8 cellular contexts compared by ENCODE assay signal in the genomic region with DNA sequence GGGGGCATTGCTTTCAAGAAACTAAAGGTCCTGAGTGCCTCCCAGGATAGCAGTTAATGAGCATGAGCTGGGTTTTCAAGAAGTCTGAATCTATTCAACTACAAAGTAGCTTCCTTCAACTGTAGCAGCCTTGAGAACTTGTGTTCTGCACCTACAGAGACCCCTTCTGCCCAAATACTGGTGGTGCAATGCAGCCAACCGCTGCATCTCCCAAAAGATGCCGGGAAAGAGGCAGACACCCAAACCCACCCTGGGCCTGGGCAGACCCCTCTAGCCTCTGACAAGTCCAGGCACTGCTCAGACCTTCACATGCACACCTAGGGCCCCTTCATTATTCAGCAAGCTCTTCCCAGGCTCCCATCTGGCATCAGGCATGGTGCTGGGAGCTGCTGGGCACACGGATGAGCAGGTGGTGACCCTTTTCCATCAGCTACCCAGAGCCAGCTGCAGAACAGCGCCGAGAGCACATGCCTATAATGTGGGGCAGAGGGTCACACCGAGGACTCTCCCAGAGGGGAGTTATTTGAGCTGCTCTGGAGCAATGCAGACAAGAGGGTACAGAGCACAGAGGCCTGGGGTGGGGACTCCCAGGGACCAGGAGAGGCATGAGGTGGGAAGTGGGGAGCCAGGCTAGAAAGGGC. TPM values are rescaled to one million over a fixed set of nuclear protein-coding genes. Genes with fewer than 3 reads are reported as not detected.
DNase-seq lines count a peak whose midpoint lies in the region; ATAC-seq and TF ChIP-seq lines count a peak whose summit lies in the region.

No MANE protein-coding gene starts in this region.

- no peak overlapping the region for H3K27ac ChIP-seq in gastroesophageal sphincter

- H3K4me3 Mint-ChIP-seq in activated T-cell treated with anti-CD3 and anti-CD28 coated beads, Interleukin-2, amount 50 U/mL, for 4 hours: no peak overlapping the region

- peaks cover 0 to 24% (median 3%) of the 10 kb centered on the region in 3 donors for H3K4me1 ChIP-seq in gastroesophageal sphincter

- H3K4me1 Mint-ChIP-seq in activated T-cell treated with anti-CD3 and anti-CD28 coated beads, Interleukin-2, amount 50 U/mL, for 4 hours (ENCODE audit: low read depth): peaks cover 51% of the 10 kb centered on the region

- H3K36me3 Mint-ChIP-seq in activated T-cell treated with anti-CD3 and anti-CD28 coated beads, Interleukin-2, amount 50 U/mL, for 4 hours (ENCODE audit: insufficient read depth): no peaks in the 10 kb centered on the region

- no peaks in the 10 kb centered on the region for H3K9me3 ChIP-seq in gastroesophageal sphincter

- no peak for TF ChIP-seq POLR2A in gastroesophageal sphincter (IDR thresholded peaks at IDR 0.05)

- H3K27me3 Mint-ChIP-seq in activated T-cell treated with anti-CD3 and anti-CD28 coated beads, Interleukin-2, amount 50 U/mL, for 4 hours (ENCODE audit: low read depth): no peaks in the 10 kb centered on the region

- TF ChIP-seq CTCF in gastroesophageal sphincter (IDR thresholded peaks at IDR 0.05) (peak; percentile 29 to 69 (median 61)), retinal pigment epithelial cell (conservative IDR thresholded peaks at IDR 0.05; ENCODE audit: low read depth, low read length) (peak; percentile 88)

- no peaks in the 10 kb centered on the region for H3K36me3 ChIP-seq in gastroesophageal sphincter

- TF ChIP-seq EP300 in gastroesophageal sphincter (IDR thresholded peaks at IDR 0.05): no peak

- no peaks in the 10 kb centered on the region for H3K9me3 Mint-ChIP-seq in activated T-cell treated with anti-CD3 and anti-CD28 coated beads, Interleukin-2, amount 50 U/mL, for 4 hours

- DNase-seq in COLO668 (lab: John Stamatoyannopoulos, UW; ENCODE audit: unreplicated experiment) (peak; percentile 34), NCI-H526 treated with DMSO at 0.1 percent for 48 hours (lab: John Stamatoyannopoulos, UW) (peak; percentile 67), retinal pigment epithelial cell (ENCODE audit: low read depth) (peak; percentile 13), T-helper 9 cell (no peak)
- DNase-seq in activated T-cell treated with anti-CD3 and anti-CD28 coated beads, Interleukin-2, amount 50 U/mL, for 4 hours: peak; percentile 38
- no peak for DNase-seq in NK-92 treated with Interleukin-12 subunit alpha and Interleukin-12 subunit beta, amount 100 ng/mL, for 24 hours (lab: John Stamatoyannopoulos, UW)

- WGBS in gastroesophageal sphincter (ENCODE audit: low coverage in 1 of 2), 2 donors: no CpG with 5 or more reads among the region's 6 CpGs

- ATAC-seq in GM21619 (IDR thresholded peaks at IDR 0.05; ENCODE audit: unreplicated experiment) (peak; percentile 22), gastroesophageal sphincter (peak; percentile 34)
- peak in 1 of 2 donors; percentile 18 for ATAC-seq in activated T-cell treated with anti-CD3 and anti-CD28 coated beads, Interleukin-2, amount 50 U/mL, for 4 hours

- H3K4me3 ChIP-seq in gastroesophageal sphincter (no peak overlapping the region), retinal pigment epithelial cell (ENCODE audit: low read length) (no peak overlapping the region)

- no peaks in the 10 kb centered on the region for H3K27me3 ChIP-seq in gastroesophageal sphincter

RNA-seq across cellular contexts. Expression of a gene that starts 44.9 kb away (rescaled TPM):
- 100 to 1,000 TPM; 246 to 299 (median 258) TPM for total RNA-seq in activated T-cell treated with anti-CD3 and anti-CD28 coated beads, Interleukin-2, amount 50 U/mL, for 4 hours
- total RNA-seq in gastroesophageal sphincter: 10 to 100 TPM; 32.2 to 65.2 (median 51.0) TPM

Comparison
In these comparisons a context has a peak if more than half of its experiments do, and no peak if none do; other contexts are left out.
1. DNase-seq: peak in COLO668 (single experiment), NCI-H526 treated with DMSO at 0.1 percent for 48 hours (single experiment), activated T-cell treated with anti-CD3 and anti-CD28 coated beads, Interleukin-2, amount 50 U/mL, for 4 hours (single experiment) and retinal pigment epithelial cell (single experiment); none in NK-92 treated with Interleukin-12 subunit alpha and Interleukin-12 subunit beta, amount 100 ng/mL, for 24 hours (single experiment) and T-helper 9 cell (single experiment).